ENCODE assay signal across 19 cellular contexts in genomic region chr13:93752506-93752905, GRCh38.
DNase-seq lines count a peak whose midpoint lies in the region; ATAC-seq and TF ChIP-seq lines count a peak whose summit lies in the region.
"Had no signal": no experiment of that assay in that cellular context is flagged by ENCODE, and none has a peak within 500 bp of the region (broad histone marks: within the 10 kb centered on the region; RNA-seq: fewer than 3 reads in every experiment).

No MANE protein-coding gene starts in this region.

- TF ChIP-seq CTCF in glutamatergic neuron (IDR thresholded peaks at IDR 0.05; ENCODE audit: partially characterized antibody, unreplicated experiment) = no peak
- TF ChIP-seq CTCF in WTC11 (IDR thresholded peaks at IDR 0.05) = no peak

- no peaks in the 10 kb centered on the region for H3K36me3 Mint-ChIP-seq in glutamatergic neuron (ENCODE audit: unreplicated experiment)
- H3K36me3 Mint-ChIP-seq in WTC11 = no peaks in the 10 kb centered on the region
- H3K36me3 Mint-ChIP-seq: CD4-positive, alpha-beta memory T cell had no signal

- H3K79me1 ChIP-seq in neuronal stem cell (ENCODE audit: low read depth, low read length) = no peaks in the 10 kb centered on the region

- H3K23ac ChIP-seq in neuronal stem cell (ENCODE audit: low read depth, low read length, poor library complexity) = no peak overlapping the region

- H3K4me1 ChIP-seq in neuronal stem cell (ENCODE audit: control insufficient read depth in 2 of 2, insufficient read depth in 1 of 2, low read depth in 1 of 2, low read length in 2 of 2) = peaks cover 0 to 8% of the 10 kb centered on the region in 2 donors

- H2BK15ac ChIP-seq in neuronal stem cell (ENCODE audit: low read length) = no peak overlapping the region

- no peak overlapping the region for H2AK5ac ChIP-seq in neuronal stem cell (ENCODE audit: low read depth, low read length)

- H3K27me3 Mint-ChIP-seq in glutamatergic neuron (ENCODE audit: unreplicated experiment) = no peaks in the 10 kb centered on the region
- no peaks in the 10 kb centered on the region for H3K27me3 Mint-ChIP-seq in WTC11 (ENCODE audit: low read depth)
- H3K27me3 Mint-ChIP-seq: B cell had no signal

- H3K4me3 Mint-ChIP-seq in glutamatergic neuron (ENCODE audit: unreplicated experiment) = no peak overlapping the region
- no peak overlapping the region for H3K4me3 Mint-ChIP-seq in WTC11
- H3K4me3 Mint-ChIP-seq: B cell; CD4-positive, alpha-beta memory T cell had no signal

- H4K8ac ChIP-seq in neuronal stem cell (ENCODE audit: low read depth, low read length) = no peak overlapping the region

- no peak overlapping the region for H3K4ac ChIP-seq in neuronal stem cell (ENCODE audit: low read length)

- no peak overlapping the region for H3K14ac ChIP-seq in neuronal stem cell (ENCODE audit: low read length)

- DNase-seq in NCI-H2227 treated with DMSO at 0.1 percent for 48 hours (lab: John Stamatoyannopoulos, UW) = peak; percentile 94
- no peak for DNase-seq in NCI-H2227 (lab: John Stamatoyannopoulos, UW; ENCODE audit: unreplicated experiment)
- peak; percentile 48 for DNase-seq in SK-N-DZ (ENCODE audit: low spot score)
- DNase-seq in glutamatergic neuron = no peak
- DNase-seq in neuronal stem cell (ENCODE audit: low spot score) = no peak
- no peak for DNase-seq in activated CD8-positive, alpha-beta memory T cell treated with anti-CD3 and anti-CD28 coated beads, Interleukin-2, amount 50 U/mL, for 48 hours
- no peak for DNase-seq in WTC11 (ENCODE audit: low spot score)
- DNase-seq: CD4-positive, alpha-beta memory T cell; DMS79; NCI-H1436 treated with DMSO at 0.1 percent for 48 hours; NCI-H2029 treated with DMSO at 0.1 percent for 48 hours; NCI-H2171 treated with DMSO at 0.1 percent for 48 hours; NCI-H524 had no signal

- peak overlapping the region; percentile 27 for H3K18ac ChIP-seq in neuronal stem cell (ENCODE audit: low read length)

- no peak for ATAC-seq in WTC11
- ATAC-seq in GM21737 (IDR thresholded peaks at IDR 0.05; ENCODE audit: unreplicated experiment) = no peak
- ATAC-seq: Panc1 had no signal

- peaks cover 34% of the 10 kb centered on the region for H3K4me1 Mint-ChIP-seq in glutamatergic neuron (ENCODE audit: low read depth, unreplicated experiment)
- H3K4me1 Mint-ChIP-seq in WTC11 = peaks cover 22% of the 10 kb centered on the region
- H3K4me1 Mint-ChIP-seq: B cell; CD4-positive, alpha-beta memory T cell had no signal

- POLR2A ChIA-PET in WTC11 (lab: Charles Lee) = interaction anchor here (0.5 kb wide), 1 partner anchor 73 kb away, joined by 4 read pairs; no protein-coding TSS in a partner anchor

- H2BK5ac ChIP-seq in neuronal stem cell (ENCODE audit: low read length) = no peak overlapping the region

- CTCF ChIA-PET in WTC11 (lab: Charles Lee) = no interaction called here

- H4K91ac ChIP-seq in neuronal stem cell (ENCODE audit: low read depth, low read length, poor library complexity) = no peak overlapping the region

- H3K9ac ChIP-seq in neuronal stem cell (ENCODE audit: low read depth, low read length, poor library complexity) = no peak overlapping the region

- no peak overlapping the region for H2BK120ac ChIP-seq in neuronal stem cell (ENCODE audit: low read depth, low read length)

- no peak overlapping the region for H2AFZ ChIP-seq in neuronal stem cell (ENCODE audit: low read length)

- no peak overlapping the region for H3K4me2 ChIP-seq in neuronal stem cell (ENCODE audit: insufficient read depth, low read length, poor library complexity, severe bottlenecking)

- H3K9me3 ChIP-seq in neuronal stem cell (replicated peaks in 1 of 2; ENCODE audit: control insufficient read depth in 2 of 2, insufficient read depth in 1 of 2, low read depth in 1 of 2, low read length in 2 of 2) = no peaks in the 10 kb centered on the region
- H3K9me3 ChIP-seq: HAP-1 had no signal

- peak overlapping the region; percentile 90 for H3K27ac Mint-ChIP-seq in glutamatergic neuron (ENCODE audit: unreplicated experiment)
- H3K27ac Mint-ChIP-seq in WTC11 = no peak overlapping the region
- H3K27ac Mint-ChIP-seq: B cell; CD4-positive, alpha-beta memory T cell had no signal

- no peaks in the 10 kb centered on the region for H3K27me3 ChIP-seq in neuronal stem cell (ENCODE audit: control insufficient read depth in 3 of 3, insufficient read depth in 3 of 3, low read depth in 1 of 3, low read length in 3 of 3)

- H3K4me3 ChIP-seq in neuronal stem cell (ENCODE audit: low read length in 2 of 2) = no peak overlapping the region
- H3K4me3 ChIP-seq: HAP-1 had no signal

- WGBS in neuronal stem cell (ENCODE audit: extremely low coverage in 2 of 2, insufficient read length in 2 of 2, insufficient replicate concordance in 1 of 2), 2 donors = no CpG with 5 or more reads among the region's 4 CpGs

- no peak overlapping the region for H2BK12ac ChIP-seq in neuronal stem cell (ENCODE audit: low read length)

- H3K9me3 Mint-ChIP-seq in glutamatergic neuron (ENCODE audit: unreplicated experiment) (peaks cover 5% of the 10 kb centered on the region), WTC11 (no peaks in the 10 kb centered on the region)
- H3K9me3 Mint-ChIP-seq: CD4-positive, alpha-beta memory T cell had no signal

- no peaks in the 10 kb centered on the region for H3K36me3 ChIP-seq in neuronal stem cell (replicated peaks in 1 of 2; ENCODE audit: control insufficient read depth in 2 of 2, insufficient read depth in 2 of 2, low read length in 2 of 2)
- H3K36me3 ChIP-seq: HAP-1 had no signal

- no peak overlapping the region for H3K27ac ChIP-seq in neuronal stem cell (replicated peaks; ENCODE audit: low read length)
- H3K27ac ChIP-seq: 22Rv1, HL-60 had no signal

TF ChIP-seq in WTC11, 78 proteins besides CTCF, POLR2A, EP300 and RAD21 (continues in another document):
- TF ChIP-seq EMX1 (CRISPR knock-in tag; IDR thresholded peaks at IDR 0.05) = no peak
- TF ChIP-seq, protein P1, sequence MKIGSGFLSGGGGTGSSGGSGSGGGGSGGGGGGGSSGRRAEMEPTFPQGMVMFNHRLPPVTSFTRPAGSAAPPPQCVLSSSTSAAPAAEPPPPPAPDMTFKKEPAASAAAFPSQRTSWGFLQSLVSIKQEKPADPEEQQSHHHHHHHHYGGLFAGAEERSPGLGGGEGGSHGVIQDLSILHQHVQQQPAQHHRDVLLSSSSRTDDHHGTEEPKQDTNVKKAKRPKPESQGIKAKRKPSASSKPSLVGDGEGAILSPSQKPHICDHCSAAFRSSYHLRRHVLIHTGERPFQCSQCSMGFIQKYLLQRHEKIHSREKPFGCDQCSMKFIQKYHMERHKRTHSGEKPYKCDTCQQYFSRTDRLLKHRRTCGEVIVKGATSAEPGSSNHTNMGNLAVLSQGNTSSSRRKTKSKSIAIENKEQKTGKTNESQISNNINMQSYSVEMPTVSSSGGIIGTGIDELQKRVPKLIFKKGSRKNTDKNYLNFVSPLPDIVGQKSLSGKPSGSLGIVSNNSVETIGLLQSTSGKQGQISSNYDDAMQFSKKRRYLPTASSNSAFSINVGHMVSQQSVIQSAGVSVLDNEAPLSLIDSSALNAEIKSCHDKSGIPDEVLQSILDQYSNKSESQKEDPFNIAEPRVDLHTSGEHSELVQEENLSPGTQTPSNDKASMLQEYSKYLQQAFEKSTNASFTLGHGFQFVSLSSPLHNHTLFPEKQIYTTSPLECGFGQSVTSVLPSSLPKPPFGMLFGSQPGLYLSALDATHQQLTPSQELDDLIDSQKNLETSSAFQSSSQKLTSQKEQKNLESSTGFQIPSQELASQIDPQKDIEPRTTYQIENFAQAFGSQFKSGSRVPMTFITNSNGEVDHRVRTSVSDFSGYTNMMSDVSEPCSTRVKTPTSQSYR (CRISPR knock-in tag; IDR thresholded peaks at IDR 0.05) = no peak
- no peak for TF ChIP-seq ERG (CRISPR knock-in tag; IDR thresholded peaks at IDR 0.05)
- no peak for TF ChIP-seq FOXK1 (CRISPR knock-in tag; IDR thresholded peaks at IDR 0.05)
- TF ChIP-seq ZNF425 (CRISPR knock-in tag; conservative IDR thresholded peaks at IDR 0.05) = no peak
- TF ChIP-seq, protein P2, sequence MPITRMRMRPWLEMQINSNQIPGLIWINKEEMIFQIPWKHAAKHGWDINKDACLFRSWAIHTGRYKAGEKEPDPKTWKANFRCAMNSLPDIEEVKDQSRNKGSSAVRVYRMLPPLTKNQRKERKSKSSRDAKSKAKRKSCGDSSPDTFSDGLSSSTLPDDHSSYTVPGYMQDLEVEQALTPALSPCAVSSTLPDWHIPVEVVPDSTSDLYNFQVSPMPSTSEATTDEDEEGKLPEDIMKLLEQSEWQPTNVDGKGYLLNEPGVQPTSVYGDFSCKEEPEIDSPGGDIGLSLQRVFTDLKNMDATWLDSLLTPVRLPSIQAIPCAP (CRISPR knock-in tag; IDR thresholded peaks at IDR 0.05) = no peak
- TF ChIP-seq CREM (CRISPR knock-in tag; IDR thresholded peaks at IDR 0.05) = no peak

Comparison
In these comparisons a context has a peak if more than half of its experiments do, and no peak if none do; other contexts are left out.
1. DNase-seq: peak in NCI-H2227 treated with DMSO at 0.1 percent for 48 hours (single experiment) and SK-N-DZ (single experiment); none in NCI-H2227 (single experiment), glutamatergic neuron (single experiment), neuronal stem cell (single experiment), activated CD8-positive, alpha-beta memory T cell treated with anti-CD3 and anti-CD28 coated beads, Interleukin-2, amount 50 U/mL, for 48 hours (single experiment) and WTC11 (single experiment).